8 cellular contexts compared by ENCODE assay signal in the genomic region with DNA sequence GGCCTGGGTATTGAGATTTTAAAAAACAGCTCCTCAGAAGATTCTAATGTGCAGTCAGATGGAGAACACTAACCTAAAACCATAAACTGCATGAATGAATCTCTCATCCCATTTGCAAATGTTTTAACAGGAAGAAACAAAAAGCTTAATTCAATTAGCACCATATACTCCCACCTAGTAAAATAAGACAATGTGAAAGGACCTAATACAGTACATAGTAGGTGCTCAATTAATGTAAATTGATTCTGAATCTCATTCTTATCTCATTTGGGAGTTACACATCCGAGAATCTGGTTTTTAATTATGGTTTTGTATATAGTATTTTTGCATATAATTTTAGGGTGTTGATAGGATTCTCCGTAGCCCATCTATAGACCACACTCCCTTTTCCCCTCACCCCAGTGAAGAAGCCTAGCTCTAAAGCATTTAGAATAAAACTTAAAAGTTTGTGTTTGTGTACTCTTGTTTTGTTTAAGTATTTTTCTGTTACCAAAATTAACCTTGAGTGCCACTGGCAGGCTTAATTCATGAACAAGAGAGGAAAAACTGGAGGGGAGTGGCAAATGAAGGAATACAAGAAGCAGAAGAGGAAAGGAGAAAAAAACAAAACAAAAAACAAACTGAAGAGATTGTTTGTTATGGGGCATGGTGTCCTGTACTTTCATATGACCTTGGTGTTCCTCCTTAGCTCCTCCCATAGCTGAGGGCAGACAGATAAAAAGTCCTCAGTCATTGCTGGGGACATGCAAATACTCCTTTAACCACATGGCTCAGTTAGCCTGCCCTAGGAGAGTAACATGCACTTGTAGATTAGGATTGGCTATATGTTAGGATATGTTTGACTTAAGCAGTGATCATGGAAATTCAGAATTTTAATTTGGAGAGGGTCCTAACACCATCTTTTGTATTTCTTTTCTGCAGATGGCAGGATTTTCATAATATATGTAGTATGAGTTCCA. TPM values are rescaled to one million over a fixed set of nuclear protein-coding genes. Genes with fewer than 3 reads are reported as not detected.
DNase-seq lines count a peak whose midpoint lies in the region; ATAC-seq and TF ChIP-seq lines count a peak whose summit lies in the region.

No MANE protein-coding gene starts in this region.

- TF ChIP-seq POLR2A in suprapubic skin (IDR thresholded peaks at IDR 0.05) = no peak

- peaks cover 31% of the 10 kb centered on the region for H3K4me1 ChIP-seq in suprapubic skin

- H3K9me3 Mint-ChIP-seq in activated naive CD8-positive, alpha-beta T cell (ENCODE audit: low read depth) = no peaks in the 10 kb centered on the region

- H3K27me3 Mint-ChIP-seq in activated naive CD8-positive, alpha-beta T cell = no peaks in the 10 kb centered on the region

- peak overlapping the region; percentile 89 for H3K27ac Mint-ChIP-seq in activated naive CD8-positive, alpha-beta T cell

- H3K4me3 ChIP-seq in suprapubic skin = peak overlapping the region; percentile 88

- H3K36me3 Mint-ChIP-seq in activated naive CD8-positive, alpha-beta T cell = peaks cover 4% of the 10 kb centered on the region

- peaks cover 23% of the 10 kb centered on the region for H3K36me3 ChIP-seq in suprapubic skin

- peak overlapping the region; percentile 99 for H3K27ac ChIP-seq in suprapubic skin

- TF ChIP-seq EP300 in suprapubic skin (IDR thresholded peaks at IDR 0.05) = no peak

- H3K9me3 ChIP-seq in suprapubic skin = no peaks in the 10 kb centered on the region

- peak overlapping the region; percentile 96 for H3K4me3 Mint-ChIP-seq in activated naive CD8-positive, alpha-beta T cell

- 56% methylated on average over 2 of the region's 2 CpGs for WGBS in suprapubic skin

- H3K4me1 Mint-ChIP-seq in activated naive CD8-positive, alpha-beta T cell (ENCODE audit: low read depth) = peaks cover 47% of the 10 kb centered on the region

- peak; percentile 54 for ATAC-seq in GM18498 (IDR thresholded peaks at IDR 0.05; ENCODE audit: unreplicated experiment)

- H3K27me3 ChIP-seq in suprapubic skin = no peaks in the 10 kb centered on the region

- DNase-seq in H4 (ENCODE audit: low spot score) (peak; percentile 39), LHCN-M2 (ENCODE audit: low read depth) (peak; percentile 40), iPS-NIHi7 (ENCODE audit: extremely low spot score) (peak; percentile 50), suprapubic skin (ENCODE audit: low spot score in 2 of 2) (no peak), NCI-H146 treated with DMSO at 0.1 percent for 48 hours (lab: John Stamatoyannopoulos, UW; ENCODE audit: unreplicated experiment) (no peak)
- DNase-seq in stimulated activated naive CD4-positive, alpha-beta T cell (lab: John Stamatoyannopoulos, UW) = no peak

- TF ChIP-seq CTCF in suprapubic skin (IDR thresholded peaks at IDR 0.05) = no peak

RNA-seq across cellular contexts. Expression of a gene that starts 1.2 kb away (rescaled TPM):
- 60.5 and 75.9 TPM in 2 replicates for total RNA-seq in H4 (2014; rRNA removed; shearing (Covaris generic))
- total RNA-seq in LHCN-M2 (2014; rRNA removed) = 85.4 and 99.4 TPM in 2 replicates
- 54.4 TPM for polyA plus RNA-seq in LHCN-M2 (2012)
- total RNA-seq in suprapubic skin = 10 to 100 TPM; 33.8 to 53.5 (median 45.7) TPM

RNA-seq across cellular contexts. Expression of a gene that starts 12.1 kb away (rescaled TPM):
- total RNA-seq in H4 (2014; rRNA removed; shearing (Covaris generic)) = not detected in 2 replicates
- total RNA-seq in LHCN-M2 (2014; rRNA removed) (under 0.01 TPM in 1 of 2 replicates, not detected in the other), suprapubic skin (1 to 10 TPM in 1 of 4 donors, under 1 TPM in 3; 0.44 to 2.0 (median 0.82) TPM)
- 0.02 TPM for polyA plus RNA-seq in LHCN-M2 (2012)

RNA-seq across cellular contexts. Expression of a gene that starts 42.8 kb away (rescaled TPM):
- 79.5 and 119 TPM in 2 replicates for total RNA-seq in H4 (2014; rRNA removed; shearing (Covaris generic))
- total RNA-seq in LHCN-M2 (2014; rRNA removed) (53.5 and 113 TPM in 2 replicates), suprapubic skin (10 to 100 TPM; 15.0 to 34.4 (median 24.3) TPM)
- polyA plus RNA-seq in LHCN-M2 (2012) = 57.3 TPM

RNA-seq across cellular contexts. Expression of a gene that starts 46.4 kb away (rescaled TPM):
- total RNA-seq in H4 (2014; rRNA removed; shearing (Covaris generic)) = 37.3 and 57.4 TPM in 2 replicates
- 53.9 and 61.4 TPM in 2 replicates for total RNA-seq in LHCN-M2 (2014; rRNA removed)
- 29.9 TPM for polyA plus RNA-seq in LHCN-M2 (2012)
- 10 to 100 TPM; 42.5 to 99.6 (median 59.9) TPM for total RNA-seq in suprapubic skin

Comparison
In these comparisons a context has a peak if more than half of its experiments do, and no peak if none do; other contexts are left out.
1. DNase-seq: peak in H4 (single experiment), LHCN-M2 (single experiment) and iPS-NIHi7 (single experiment); none in suprapubic skin (0 of 2), NCI-H146 treated with DMSO at 0.1 percent for 48 hours (single experiment) and stimulated activated naive CD4-positive, alpha-beta T cell (0 of 6).